ENCODE assay signal across 27 cellular contexts in the genomic region with DNA sequence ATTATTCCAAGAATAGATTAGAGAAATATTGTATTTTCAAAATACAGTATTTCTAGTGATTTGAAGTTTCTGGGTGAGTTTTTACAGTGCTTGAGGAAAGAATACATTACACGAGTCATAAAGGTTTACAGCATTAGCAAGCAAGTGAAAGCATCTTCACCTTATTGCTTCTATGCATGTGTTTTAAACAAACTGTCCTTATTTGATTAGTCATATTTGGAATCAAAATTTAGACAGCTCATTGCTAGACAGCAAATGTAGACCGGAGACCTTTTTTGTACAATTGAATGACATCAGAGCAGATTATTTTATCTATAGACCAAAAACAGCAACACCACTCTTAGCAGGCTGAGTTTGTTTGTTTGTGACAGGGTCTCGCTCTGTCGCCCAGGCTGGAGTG.
"Had no signal": no experiment of that assay in that cellular context is flagged by ENCODE, and none has a peak within 500 bp of the region (broad histone marks: within the 10 kb centered on the region; RNA-seq: fewer than 3 reads in every experiment).

No MANE protein-coding gene starts in this region.

- H3K4me3 ChIP-seq: neural progenitor cell, ovary, psoas muscle, right lobe of liver, sigmoid colon, stomach, thoracic aorta, thyroid gland, tibial nerve, upper lobe of right lung, uterus had no signal

- H3K27ac Mint-ChIP-seq: naive thymus-derived CD4-positive, alpha-beta T cell; natural killer cell; nephron; neural progenitor cell; progenitor cell of endocrine pancreas; stimulated activated memory B cell treated with anti-CD40 and anti-IgM and Interleukin-4, amounts not matched to agents 10 μg/mL and 1 μg/mL and 100 μg/mL, for 72 hours; type B pancreatic cell had no signal

- H3K4me1 ChIP-seq: neural progenitor cell, psoas muscle, right lobe of liver, sigmoid colon, stomach, thyroid gland, tibial nerve, upper lobe of right lung, uterus had no signal

- H3K4me2 ChIP-seq: neural progenitor cell had no signal

- H3K27ac ChIP-seq: neural progenitor cell, ovary, parathyroid adenoma, psoas muscle, right lobe of liver, sigmoid colon, stomach, thoracic aorta, thyroid gland, tibial nerve, upper lobe of right lung, uterus had no signal

- H3K79me2 ChIP-seq: parathyroid adenoma had no signal

- H3K27me3 ChIP-seq: neural progenitor cell, ovary, right lobe of liver, sigmoid colon, stomach, thyroid gland, tibial nerve, upper lobe of right lung, uterus had no signal

- FAIRE-seq: small intestine had no signal

- H3K36me3 ChIP-seq: neural progenitor cell, ovary, right lobe of liver, sigmoid colon, stomach, thoracic aorta, thyroid gland, tibial nerve, upper lobe of right lung, uterus had no signal

- H3K4me1 Mint-ChIP-seq: naive thymus-derived CD4-positive, alpha-beta T cell; natural killer cell; stimulated activated memory B cell treated with anti-CD40 and anti-IgM and Interleukin-4, amounts not matched to agents 10 μg/mL and 1 μg/mL and 100 μg/mL, for 72 hours had no signal

- H3K9me3 ChIP-seq: ovary, psoas muscle, right lobe of liver, sigmoid colon, thyroid gland, upper lobe of right lung, uterus had no signal

- DNase-seq: naive thymus-derived CD4-positive, alpha-beta T cell; natural killer cell; occipital lobe; ovary; psoas muscle; right cardiac atrium; right lobe of liver; sigmoid colon; small intestine; stimulated activated CD4-positive, alpha-beta T cell treated with anti-CD3 and anti-CD28 coated beads, Interleukin-15, amount 100 ng/mL, for 24 hours; stimulated activated CD4-positive, alpha-beta T cell treated with anti-CD3 and anti-CD28 coated beads, Interleukin-2, amount 100 ng/mL, for 24 hours; stimulated activated CD4-positive, alpha-beta T cell treated with anti-CD3 and anti-CD28 coated beads, Interleukin-2, amount 100 ng/mL, for 48 hours; stimulated activated CD4-positive, alpha-beta T cell treated with anti-CD3 and anti-CD28 coated beads, Interleukin-4, amount 100 ng/mL, for 24 hours; stimulated activated naive CD4-positive, alpha-beta T cell; stimulated activated naive CD8-positive, alpha-beta T cell treated with anti-CD3 and anti-CD28 coated beads, Interleukin-15, Interleukin-2, amounts not matched to agents 100 U/mL and 50 U/mL, for 24 hours; stomach; thyroid gland; upper lobe of right lung; uterus had no signal

- H3K9ac ChIP-seq: neural progenitor cell, parathyroid adenoma had no signal

- H2AFZ ChIP-seq: neural progenitor cell, parathyroid adenoma had no signal

- H3K4me3 Mint-ChIP-seq: naive thymus-derived CD4-positive, alpha-beta T cell; natural killer cell; nephron; neural progenitor cell; stimulated activated memory B cell treated with anti-CD40 and anti-IgM and Interleukin-4, amounts not matched to agents 10 μg/mL and 1 μg/mL and 100 μg/mL, for 72 hours; type B pancreatic cell had no signal

- ATAC-seq: naive thymus-derived CD4-positive, alpha-beta T cell; natural killer cell; psoas muscle; right cardiac atrium; right lobe of liver; stimulated activated memory B cell treated with anti-CD40 and anti-IgM and Interleukin-4, amounts not matched to agents 10 μg/mL and 1 μg/mL and 100 μg/mL, for 72 hours; stimulated activated naive CD8-positive, alpha-beta T cell treated with anti-CD3 and anti-CD28 coated beads, Interleukin-15, Interleukin-2, amounts not matched to agents 100 U/mL and 50 U/mL, for 24 hours; upper lobe of right lung had no signal

- H3K9me3 Mint-ChIP-seq: type B pancreatic cell had no signal
